9 cellular contexts compared by ENCODE assay signal in the genomic region with DNA sequence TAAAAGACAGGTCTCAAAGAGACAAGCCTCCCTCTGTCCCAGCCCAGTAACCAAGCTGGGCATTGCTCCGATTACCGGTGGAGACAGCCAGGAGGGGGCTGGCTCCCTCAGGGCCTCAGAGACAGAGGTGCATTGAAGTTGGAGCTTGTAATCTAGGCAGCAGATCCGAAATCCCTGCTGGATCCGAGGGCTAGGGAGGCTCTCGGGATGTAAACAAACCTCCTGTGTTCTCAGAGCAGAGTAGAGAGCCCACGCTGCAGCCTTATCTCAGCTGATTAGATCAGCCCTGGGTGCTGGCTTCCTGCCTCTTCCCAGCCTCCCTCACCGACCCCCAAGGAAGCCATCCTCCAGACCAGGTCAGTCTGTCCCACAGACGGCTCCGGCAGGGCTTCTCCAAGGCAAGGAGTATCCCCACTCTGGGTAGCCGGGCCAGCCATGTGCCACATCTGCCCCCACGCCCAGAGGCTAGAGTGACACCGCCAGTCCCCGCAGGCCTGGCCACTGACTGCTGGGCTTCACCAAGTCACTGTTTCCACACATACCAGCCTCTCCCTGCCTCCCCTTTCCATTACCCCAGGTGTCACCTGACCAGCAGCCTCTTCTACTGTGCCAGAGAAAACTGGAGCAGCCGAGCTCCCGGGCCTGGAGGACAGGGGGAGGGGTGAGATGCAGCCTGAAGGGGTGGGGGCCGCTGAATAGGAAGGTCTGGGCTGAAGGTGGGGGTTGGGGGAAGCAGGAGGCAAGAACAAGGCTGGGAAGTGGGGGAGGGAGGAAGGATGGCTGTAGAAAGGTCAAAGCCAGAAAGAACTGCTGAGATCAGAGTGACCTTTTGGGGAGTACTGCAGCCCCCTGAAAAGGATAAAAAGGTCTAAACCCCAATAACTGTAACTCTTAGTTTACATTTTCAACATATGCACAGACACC. TPM values are rescaled to one million over a fixed set of nuclear protein-coding genes. Genes with fewer than 3 reads are reported as not detected.
DNase-seq lines count a peak whose midpoint lies in the region; ATAC-seq and TF ChIP-seq lines count a peak whose summit lies in the region.
"Had no signal": no experiment of that assay in that cellular context is flagged by ENCODE, and none has a peak within 500 bp of the region (broad histone marks: within the 10 kb centered on the region; RNA-seq: fewer than 3 reads in every experiment).

No MANE protein-coding gene starts in this region.

- H3K4me3 Mint-ChIP-seq in neural progenitor cell, result peak overlapping the region; percentile 73
- H3K4me3 Mint-ChIP-seq: memory B cell had no signal

- TF ChIP-seq CTCF in fibroblast of pulmonary artery (IDR thresholded peaks at IDR 0.05; ENCODE audit: low read length, missing control alignments) (no peak), neural progenitor cell (IDR thresholded peaks at IDR 0.05) (no peak)

- H4K20me1 ChIP-seq in GM23248 (ENCODE audit: insufficient read depth) (no peaks in the 10 kb centered on the region), neural progenitor cell (ENCODE audit: low read depth) (peaks cover 8% of the 10 kb centered on the region)

- H2AFZ ChIP-seq in GM23248 (no peak overlapping the region), neural progenitor cell (replicated peaks) (no peak overlapping the region)

- H3K27me3 Mint-ChIP-seq in neural progenitor cell (ENCODE audit: insufficient read depth, low read depth), result peaks cover 2% of the 10 kb centered on the region

- H3K9ac ChIP-seq in GM23248 (peak overlapping the region; percentile 100), neural progenitor cell (no peak overlapping the region)

- peak overlapping the region; percentile 92 for H3K27ac Mint-ChIP-seq in neural progenitor cell
- no peak overlapping the region for H3K27ac Mint-ChIP-seq in activated naive CD4-positive, alpha-beta T cell treated with anti-CD3 and anti-CD28 coated beads, Interleukin-2, amount 50 U/mL, for 72 hours
- H3K27ac Mint-ChIP-seq: memory B cell had no signal

- H3K9me3 ChIP-seq in GM23248 (ENCODE audit: low read depth) (no peaks in the 10 kb centered on the region), SJSA1 (replicated peaks) (no peaks in the 10 kb centered on the region), neural progenitor cell (ENCODE audit: low read depth) (no peaks in the 10 kb centered on the region)

- H3K27ac ChIP-seq in GM23248, result peak overlapping the region; percentile 99
- H3K27ac ChIP-seq in SJSA1, result peak overlapping the region; percentile 26
- no peak overlapping the region for H3K27ac ChIP-seq in neural progenitor cell

- H3K4me1 ChIP-seq in GM23248 (ENCODE audit: insufficient read depth), result peaks cover 74% of the 10 kb centered on the region
- peaks cover 91% of the 10 kb centered on the region for H3K4me1 ChIP-seq in SJSA1 (replicated peaks)
- peaks cover 77% of the 10 kb centered on the region for H3K4me1 ChIP-seq in neural progenitor cell

- no peaks in the 10 kb centered on the region for H3K27me3 ChIP-seq in GM23248 (replicated peaks; ENCODE audit: insufficient read depth)
- no peaks in the 10 kb centered on the region for H3K27me3 ChIP-seq in SJSA1 (replicated peaks)
- H3K27me3 ChIP-seq in neural progenitor cell, result no peaks in the 10 kb centered on the region

- H3K4me2 ChIP-seq in GM23248 (ENCODE audit: unreplicated experiment) (peak overlapping the region; percentile 98), neural progenitor cell (peak overlapping the region; percentile 64)

- H3K9me3 Mint-ChIP-seq in neural progenitor cell, result no peaks in the 10 kb centered on the region
- H3K9me3 Mint-ChIP-seq in activated naive CD4-positive, alpha-beta T cell treated with anti-CD3 and anti-CD28 coated beads, Interleukin-2, amount 50 U/mL, for 72 hours, result no peaks in the 10 kb centered on the region
- H3K9me3 Mint-ChIP-seq: memory B cell had no signal

- 8 to 13% methylated on average over 16 of the region's 16 CpGs for WGBS in GM23248 (ENCODE audit: low coverage in 1 of 2, low lambda C conversion rate in 2 of 2, missing lambda C conversion rate in 2 of 2), 2 experiments

- ATAC-seq in GM19463 (IDR thresholded peaks at IDR 0.05; ENCODE audit: unreplicated experiment), result no peak
- no peak for ATAC-seq in activated naive CD4-positive, alpha-beta T cell treated with anti-CD3 and anti-CD28 coated beads, Interleukin-2, amount 50 U/mL, for 72 hours

- H3F3A ChIP-seq in GM23248 (ENCODE audit: insufficient read depth) (peaks cover 96% of the 10 kb centered on the region), neural progenitor cell (ENCODE audit: low read depth) (peaks cover 32% of the 10 kb centered on the region)

- no peaks in the 10 kb centered on the region for H3K9me2 ChIP-seq in GM23248 (ENCODE audit: insufficient read depth)

- H3K4me3 ChIP-seq in GM23248, result peak overlapping the region; percentile 99
- no peak overlapping the region for H3K4me3 ChIP-seq in SJSA1
- H3K4me3 ChIP-seq in fibroblast of pulmonary artery (replicated peaks; ENCODE audit: low read depth, low read length), result peak overlapping the region; percentile 17
- peak overlapping the region; percentile 8 for H3K4me3 ChIP-seq in neural progenitor cell

- H3K79me2 ChIP-seq in GM23248 (ENCODE audit: insufficient read depth) (peaks cover 88% of the 10 kb centered on the region), neural progenitor cell (ENCODE audit: low read depth) (peaks cover 36% of the 10 kb centered on the region)

- H3K36me3 Mint-ChIP-seq in neural progenitor cell, result no peaks in the 10 kb centered on the region
- H3K36me3 Mint-ChIP-seq in activated naive CD4-positive, alpha-beta T cell treated with anti-CD3 and anti-CD28 coated beads, Interleukin-2, amount 50 U/mL, for 72 hours, result peaks cover 0 to 4% of the 10 kb centered on the region in 2 donors
- H3K36me3 Mint-ChIP-seq: memory B cell had no signal

- peak; percentile 76 for DNase-seq in GM23248
- no peak for DNase-seq in SJSA1 (ENCODE audit: low read depth in 1 of 2, low spot score in 2 of 2)
- peak; percentile 56 for DNase-seq in fibroblast of pulmonary artery (ENCODE audit: low read depth)
- DNase-seq in neural progenitor cell (ENCODE audit: low spot score), result peak; percentile 52
- no peak for DNase-seq in germinal center (ENCODE audit: low spot score)
- no peak for DNase-seq in activated naive CD4-positive, alpha-beta T cell treated with anti-CD3 and anti-CD28 coated beads, Interleukin-2, amount 50 U/mL, for 72 hours (ENCODE audit: low spot score in 2 of 2)
- no peak for DNase-seq in activated naive CD4-positive, alpha-beta T cell treated with anti-CD3 and anti-CD28 coated beads, Interleukin-2, amount 50 U/mL, for 16 hours

- H3K4me1 Mint-ChIP-seq in neural progenitor cell, result peaks cover 90% of the 10 kb centered on the region

- H3K36me3 ChIP-seq in GM23248 (ENCODE audit: low read depth) (peaks cover 38% of the 10 kb centered on the region; the same call in 1 of the 2 replicates), SJSA1 (peaks cover 77% of the 10 kb centered on the region), neural progenitor cell (no peaks in the 10 kb centered on the region)

- in situ Hi-C loops in GM23248 (cut with MboI), result no loop called here

RNA-seq across cellular contexts. Expression of a gene that starts 6.0 kb away (rescaled TPM):
- total RNA-seq in GM23248 (2014; rRNA removed; shearing (Covaris generic)), result 368 and 410 TPM in 2 replicates
- polyA plus RNA-seq in GM23248 (2016; fragmentation: Nextera tagmentation; extraction: Ambion mirVana), result 454 and 461 TPM in 2 replicates
- 105 and 107 TPM in 2 replicates for total RNA-seq in SJSA1 (2014; rRNA removed; shearing (Covaris generic))
- 19.3 and 27.6 TPM in 2 replicates for total RNA-seq in neural progenitor cell (ENCODE audit: low replicate concordance)
- 10 to 100 TPM; 23.5 to 33.0 TPM for total RNA-seq in activated naive CD4-positive, alpha-beta T cell treated with anti-CD3 and anti-CD28 coated beads, Interleukin-2, amount 50 U/mL, for 72 hours

RNA-seq across cellular contexts. Expression of a gene that starts 20.8 kb away (rescaled TPM):
- 27.3 and 38.7 TPM in 2 replicates for total RNA-seq in GM23248 (2014; rRNA removed; shearing (Covaris generic))
- polyA plus RNA-seq in GM23248 (2016; fragmentation: Nextera tagmentation; extraction: Ambion mirVana), result 24.6 and 27.1 TPM in 2 replicates
- total RNA-seq in SJSA1 (2014; rRNA removed; shearing (Covaris generic)), result 7.3 and 18.4 TPM in 2 replicates
- total RNA-seq in neural progenitor cell (ENCODE audit: low replicate concordance), result 10.5 and 21.5 TPM in 2 replicates
- total RNA-seq in activated naive CD4-positive, alpha-beta T cell treated with anti-CD3 and anti-CD28 coated beads, Interleukin-2, amount 50 U/mL, for 72 hours, result 10 to 100 TPM; 28.0 to 33.3 TPM

RNA-seq across cellular contexts. Expression of a gene that starts 34.1 kb away (rescaled TPM):
- not detected in 2 replicates for total RNA-seq in GM23248 (2014; rRNA removed; shearing (Covaris generic))
- 0.09 TPM in 1 of 2 replicates, not detected in the other for polyA plus RNA-seq in GM23248 (2016; fragmentation: Nextera tagmentation; extraction: Ambion mirVana)
- 0.50 TPM in 1 of 2 replicates, not detected in the other for total RNA-seq in SJSA1 (2014; rRNA removed; shearing (Covaris generic))
- total RNA-seq in neural progenitor cell (ENCODE audit: low replicate concordance), result 0.06 TPM in 1 of 2 replicates, not detected in the other
- 1 to 10 TPM in 1 of 2 donors, under 1 TPM in 1; 0.11 to 1.4 TPM for total RNA-seq in activated naive CD4-positive, alpha-beta T cell treated with anti-CD3 and anti-CD28 coated beads, Interleukin-2, amount 50 U/mL, for 72 hours

RNA-seq across cellular contexts. Expression of a gene that starts 35.6 kb away (rescaled TPM):
- total RNA-seq in GM23248 (2014; rRNA removed; shearing (Covaris generic)), result not detected in 2 replicates
- not detected in 2 replicates for polyA plus RNA-seq in GM23248 (2016; fragmentation: Nextera tagmentation; extraction: Ambion mirVana)
- not detected in 2 replicates for total RNA-seq in SJSA1 (2014; rRNA removed; shearing (Covaris generic))
- not detected in 2 replicates for total RNA-seq in neural progenitor cell (ENCODE audit: low replicate concordance)
- not detected for total RNA-seq in activated naive CD4-positive, alpha-beta T cell treated with anti-CD3 and anti-CD28 coated beads, Interleukin-2, amount 50 U/mL, for 72 hours

RNA-seq across cellular contexts. Expression of a gene that starts 35.9 kb away (rescaled TPM):
- not detected in 2 replicates for total RNA-seq in GM23248 (2014; rRNA removed; shearing (Covaris generic))
- polyA plus RNA-seq in GM23248 (2016; fragmentation: Nextera tagmentation; extraction: Ambion mirVana), result 0.42 and 0.55 TPM in 2 replicates
- total RNA-seq in SJSA1 (2014; rRNA removed; shearing (Covaris generic)), result not detected in 2 replicates
- total RNA-seq in neural progenitor cell (ENCODE audit: low replicate concordance), result 0.06 TPM in 1 of 2 replicates, not detected in the other
- total RNA-seq in activated naive CD4-positive, alpha-beta T cell treated with anti-CD3 and anti-CD28 coated beads, Interleukin-2, amount 50 U/mL, for 72 hours, result under 1 TPM; 0.16 to 0.45 TPM

Comparison
In these comparisons a context has a peak if more than half of its experiments do, and no peak if none do; other contexts are left out.
1. DNase-seq: peak in GM23248 (single experiment), fibroblast of pulmonary artery (single experiment) and neural progenitor cell (single experiment); none in SJSA1 (0 of 2), germinal center (single experiment), activated naive CD4-positive, alpha-beta T cell treated with anti-CD3 and anti-CD28 coated beads, Interleukin-2, amount 50 U/mL, for 72 hours (0 of 2) and activated naive CD4-positive, alpha-beta T cell treated with anti-CD3 and anti-CD28 coated beads, Interleukin-2, amount 50 U/mL, for 16 hours (single experiment).